13 cellular contexts compared by ENCODE assay signal in genomic region chr11:75150879-75151278, GRCh38. TPM values are rescaled to one million over a fixed set of nuclear protein-coding genes. Genes with fewer than 3 reads are reported as not detected.
DNase-seq lines count a peak whose midpoint lies in the region; ATAC-seq and TF ChIP-seq lines count a peak whose summit lies in the region.
"Had no signal": no experiment of that assay in that cellular context is flagged by ENCODE, and none has a peak within 500 bp of the region (broad histone marks: within the 10 kb centered on the region; RNA-seq: fewer than 3 reads in every experiment).

TSS of gene SLCO2B1 (plus strand) at chr11:75151107. CDS start at chr11:75151382, 275 bp downstream.

- no peak within 1 kb of the TSS for H3K4ac ChIP-seq in mesendoderm (ENCODE audit: low read depth, low read length)

- H2BK15ac ChIP-seq in mesendoderm (replicated peaks; ENCODE audit: low read depth), result no peak within 1 kb of the TSS

- no peak for TF ChIP-seq EP300 in transverse colon (IDR thresholded peaks at IDR 0.05; ENCODE audit: low read depth)

- H3K18ac ChIP-seq in mesendoderm (ENCODE audit: low read length), result no peak within 1 kb of the TSS

- H3K4me2 ChIP-seq in mesendoderm (ENCODE audit: low read length), result no peak within 1 kb of the TSS

- no peak within 1 kb of the TSS for H2BK120ac ChIP-seq in mesendoderm (ENCODE audit: low read depth, low read length)

- no peaks in the 10 kb centered on the region for H3K9me3 Mint-ChIP-seq in chondrocyte (ENCODE audit: low read depth)
- no peaks in the 10 kb centered on the region for H3K9me3 Mint-ChIP-seq in activated CD4-positive, alpha-beta T cell treated with anti-CD3 and anti-CD28 coated beads, Interleukin-2, amount 10 ng/mL, durations not matched to agents 24 days and 14 days

- no peaks in the 10 kb centered on the region for H3K27me3 ChIP-seq in right atrium auricular region
- no peaks in the 10 kb centered on the region for H3K27me3 ChIP-seq in transverse colon
- H3K27me3 ChIP-seq in mesendoderm (ENCODE audit: insufficient read depth, low read length, poor library complexity), result no peaks in the 10 kb centered on the region

- H3K27me3 Mint-ChIP-seq in chondrocyte (ENCODE audit: low read depth), result peaks cover 16% of the 10 kb centered on the region
- peaks cover 8% of the 10 kb centered on the region for H3K27me3 Mint-ChIP-seq in activated CD4-positive, alpha-beta T cell treated with anti-CD3 and anti-CD28 coated beads, Interleukin-2, amount 10 ng/mL, durations not matched to agents 24 days and 14 days

- no peaks in the 10 kb centered on the region for H3K36me3 Mint-ChIP-seq in chondrocyte (ENCODE audit: low read depth)
- no peaks in the 10 kb centered on the region for H3K36me3 Mint-ChIP-seq in activated CD4-positive, alpha-beta T cell treated with anti-CD3 and anti-CD28 coated beads, Interleukin-2, amount 10 ng/mL, durations not matched to agents 24 days and 14 days (ENCODE audit: low read depth)

- in situ Hi-C loops in transverse colon (cut with MboI; ENCODE audit: low pct_ligation_motif_present in 1 of 4, low pct_unique_long_range_greater_than_20kb in 1 of 4, low sequenced_read_pairs in 3 of 4), result no loop called here

- no peak within 1 kb of the TSS for H3K23ac ChIP-seq in mesendoderm (ENCODE audit: low read length)

- no peak within 1 kb of the TSS for H4K5ac ChIP-seq in mesendoderm (ENCODE audit: low read length)

- H3K27ac ChIP-seq in right atrium auricular region (peak within 1 kb of the TSS; percentile 46 to 58), transverse colon (peak within 1 kb of the TSS; percentile 82 to 87 (median 84)), mesendoderm (ENCODE audit: low read depth, low read length) (no peak within 1 kb of the TSS)

- H3K9me3 ChIP-seq in right atrium auricular region, result no peaks in the 10 kb centered on the region
- H3K9me3 ChIP-seq in transverse colon, result no peaks in the 10 kb centered on the region

- peak within 1 kb of the TSS; percentile 32 to 42 for H3K4me3 ChIP-seq in right atrium auricular region
- peak within 1 kb of the TSS in 3 of 4 donors; percentile 7 to 41 (median 24) for H3K4me3 ChIP-seq in transverse colon
- H3K4me3 ChIP-seq in mesendoderm (ENCODE audit: low read length), result no peak within 1 kb of the TSS

- H3K9ac ChIP-seq in mesendoderm (ENCODE audit: low read length), result no peak within 1 kb of the TSS

- no peak within 1 kb of the TSS for H3K56ac ChIP-seq in mesendoderm (ENCODE audit: low read length)

- intact Hi-C loops in transverse colon (cut with DNase I; ENCODE audit: low total_unique reads), result no loop called here
- intact Hi-C loops in activated CD4-positive, alpha-beta T cell treated with anti-CD3 and anti-CD28 coated beads, Interleukin-2, amount 10 ng/mL, durations not matched to agents 24 days and 14 days (cut with micrococcal nuclease), result no loop called here

- no peak within 1 kb of the TSS for H2BK5ac ChIP-seq in mesendoderm (ENCODE audit: low read length)

- peaks cover 0 to 60% of the 10 kb centered on the region in 2 donors for H3K4me1 ChIP-seq in right atrium auricular region
- peaks cover 6 to 92% (median 58%) of the 10 kb centered on the region in 4 donors for H3K4me1 ChIP-seq in transverse colon
- H3K4me1 ChIP-seq in mesendoderm (ENCODE audit: control insufficient read depth, low read depth, low read length), result no peaks in the 10 kb centered on the region

- no peaks in the 10 kb centered on the region for H3K79me2 ChIP-seq in mesendoderm (ENCODE audit: control insufficient read depth, insufficient read depth, low read length)

- no peaks in the 10 kb centered on the region for H3K36me3 ChIP-seq in right atrium auricular region
- no peaks in the 10 kb centered on the region for H3K36me3 ChIP-seq in transverse colon
- H3K36me3 ChIP-seq in mesendoderm (ENCODE audit: control insufficient read depth, insufficient read depth, low read length), result no peaks in the 10 kb centered on the region

- H3K79me1 ChIP-seq in mesendoderm (ENCODE audit: low read length), result no peaks in the 10 kb centered on the region

- H3K27ac Mint-ChIP-seq in chondrocyte (ENCODE audit: unreplicated experiment), result no peak within 1 kb of the TSS
- no peak within 1 kb of the TSS for H3K27ac Mint-ChIP-seq in activated CD4-positive, alpha-beta T cell treated with anti-CD3 and anti-CD28 coated beads, Interleukin-2, amount 10 ng/mL, durations not matched to agents 24 days and 14 days

- H3K4me3 Mint-ChIP-seq in chondrocyte (ENCODE audit: unreplicated experiment), result no peak within 1 kb of the TSS
- no peak within 1 kb of the TSS for H3K4me3 Mint-ChIP-seq in activated CD4-positive, alpha-beta T cell treated with anti-CD3 and anti-CD28 coated beads, Interleukin-2, amount 10 ng/mL, durations not matched to agents 24 days and 14 days

- 38% methylated on average over 4 of the region's 4 CpGs; no CpG with 5 or more reads in 1 of the 2 donors for WGBS in transverse colon (ENCODE audit: low coverage in 1 of 2), 2 donors
- WGBS in mesendoderm (ENCODE audit: extremely low coverage, insufficient coverage, low lambda C conversion rate), result no CpG with 5 or more reads among the region's 4 CpGs

- no peak for TF ChIP-seq CTCF in chondrocyte (IDR thresholded peaks at IDR 0.05)
- no peak for TF ChIP-seq CTCF in right atrium auricular region (IDR thresholded peaks at IDR 0.05)
- TF ChIP-seq CTCF in omental fat pad (IDR thresholded peaks at IDR 0.05), result no peak
- no peak for TF ChIP-seq CTCF in transverse colon (IDR thresholded peaks at IDR 0.05)

- no peak within 1 kb of the TSS for H2AK5ac ChIP-seq in mesendoderm (ENCODE audit: low read length)

- H4K8ac ChIP-seq in mesendoderm (ENCODE audit: low read depth, low read length), result no peak within 1 kb of the TSS

- no peak for DNase-seq in chondrocyte (ENCODE audit: low spot score)
- DNase-seq in right atrium auricular region (ENCODE audit: low spot score), result no peak
- no peak for DNase-seq in omental fat pad (ENCODE audit: low spot score)
- peak; percentile 72 for DNase-seq in transverse colon
- no peak for DNase-seq in mesendoderm
- no peak for DNase-seq in activated CD4-positive, alpha-beta T cell treated with anti-CD3 and anti-CD28 coated beads, Interleukin-2, amount 10 ng/mL, durations not matched to agents 24 days and 14 days
- DNase-seq: activated CD4-positive, alpha-beta T cell treated with anti-CD3 and anti-CD28 coated beads for 48 hours; activated naive CD4-positive, alpha-beta T cell; midbrain; NCI-H1930 had no signal

- ATAC-seq in omental fat pad (ENCODE audit: low FRiP score), result no peak
- ATAC-seq in HG03354 (IDR thresholded peaks at IDR 0.05; ENCODE audit: poor library complexity, severe bottlenecking, unreplicated experiment), result no peak
- no peak for ATAC-seq in GM21825 (IDR thresholded peaks at IDR 0.05; ENCODE audit: unreplicated experiment)
- ATAC-seq: HCT116 had no signal

- peak; percentile 67 for TF ChIP-seq POLR2A in transverse colon (IDR thresholded peaks at IDR 0.05)

- H3K4me1 Mint-ChIP-seq in chondrocyte (ENCODE audit: low read depth), result peaks cover 4% of the 10 kb centered on the region
- peaks cover 18% of the 10 kb centered on the region for H3K4me1 Mint-ChIP-seq in activated CD4-positive, alpha-beta T cell treated with anti-CD3 and anti-CD28 coated beads, Interleukin-2, amount 10 ng/mL, durations not matched to agents 24 days and 14 days

RNA-seq across cellular contexts. Expression of gene SLCO2B1, which starts in this region (rescaled TPM):
- total RNA-seq in chondrocyte (6.0 to 19.5 TPM (median 19.2 TPM) in 3 replicates), right atrium auricular region (10 to 100 TPM in 1 of 2 donors, 1 to 10 TPM in 1; 9.5 to 24.6 TPM), omental fat pad (100 to 1,000 TPM in 2 of 4 donors, 10 to 100 TPM in 2; 51.5 to 151 (median 106) TPM), transverse colon (100 to 1,000 TPM in 3 of 4 donors, 10 to 100 TPM in 1; 72.9 to 165 (median 111) TPM)
- 0.01 TPM for polyA plus RNA-seq in mesendoderm (2013, experiment 1 of 2)
- polyA plus RNA-seq in mesendoderm (2013, experiment 2 of 2), result not detected
- total RNA-seq in activated CD4-positive, alpha-beta T cell treated with anti-CD3 and anti-CD28 coated beads, Interleukin-2, amount 10 ng/mL, durations not matched to agents 24 days and 14 days, result not detected in 2 replicates
